ENCODE assay signal across 1 cellular context in the genomic region with DNA sequence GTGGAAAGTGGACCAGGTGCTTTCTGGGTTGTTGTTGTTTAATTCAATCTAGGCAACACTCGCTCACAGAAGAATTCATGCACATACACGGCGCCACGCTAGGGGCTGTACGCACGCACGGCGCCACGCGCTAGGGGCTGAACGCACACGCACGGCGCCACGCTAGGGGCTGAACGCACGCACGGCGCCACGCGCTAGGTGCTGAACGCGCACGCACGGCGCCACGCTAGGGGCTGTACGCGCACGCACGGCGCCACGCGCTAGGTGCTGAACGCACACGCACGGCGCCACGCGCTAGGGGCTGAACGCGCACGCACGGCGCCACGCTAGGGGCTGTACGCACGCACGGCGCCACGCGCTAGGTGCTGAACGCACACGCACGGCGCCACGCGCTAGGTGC.
TF ChIP-seq lines count a peak whose summit lies in the region.

No MANE protein-coding gene starts in this region.

TF ChIP-seq in HepG2, 621 proteins besides CTCF, POLR2A, EP300 and RAD21:
- TF ChIP-seq ZNF768 (CRISPR knock-in tag; IDR thresholded peaks at IDR 0.05) = peak; percentile 83; the same call in 1 of the 2 replicates
- TF ChIP-seq, protein P1, sequence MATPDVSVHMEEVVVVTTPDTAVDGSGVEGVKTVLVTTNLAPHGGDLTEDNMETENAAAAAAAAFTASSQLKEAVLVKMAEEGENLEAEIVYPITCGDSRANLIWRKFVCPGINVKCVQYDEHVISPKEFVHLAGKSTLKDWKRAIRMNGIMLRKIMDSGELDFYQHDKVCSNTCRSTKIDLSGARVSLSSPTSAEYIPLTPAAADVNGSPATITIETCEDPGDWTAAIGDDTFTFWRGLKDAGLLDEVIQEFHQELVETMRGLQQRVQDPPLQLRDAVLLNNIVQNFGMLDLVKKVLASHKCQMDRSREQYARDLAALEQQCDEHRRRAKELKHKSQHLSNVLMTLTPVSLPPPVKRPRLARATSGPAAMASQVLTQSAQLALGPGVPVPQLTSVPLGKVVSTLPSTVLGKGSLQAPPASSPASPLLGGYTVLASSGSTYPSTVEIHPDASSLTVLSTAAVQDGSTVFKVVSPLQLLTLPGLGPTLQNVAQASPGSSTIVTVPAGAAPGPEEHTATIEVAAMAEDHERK (CRISPR knock-in tag; IDR thresholded peaks at IDR 0.05; ENCODE audit: low read depth) = no peak
TF ChIP-seq in HepG2: peak in this region for 1.
